Comparison of ENCODE assay signal across 7 cellular contexts in genomic region chr17:42928714-42929496, GRCh38. TPM values are rescaled to one million over a fixed set of nuclear protein-coding genes. Genes with fewer than 3 reads are reported as not detected.
DNase-seq lines count a peak whose midpoint lies in the region; ATAC-seq and TF ChIP-seq lines count a peak whose summit lies in the region.

No MANE protein-coding gene starts in this region.

- H3K27me3 ChIP-seq in Peyer's patch (no peaks in the 10 kb centered on the region), iPS DF 6.9 (ENCODE audit: control insufficient read depth, insufficient read depth, low read length) (no peaks in the 10 kb centered on the region)

- TF ChIP-seq CTCF in GM10248 (IDR thresholded peaks at IDR 0.05; ENCODE audit: control extremely low read depth, extremely low read depth, low read depth, missing control alignments) (peak; percentile 45), Peyer's patch (IDR thresholded peaks at IDR 0.05) (peak; percentile 41 to 82 (median 73))

- POLR2A ChIA-PET in GM10248 (lab: Yijun Ruan, JAX): no interaction called here

- H3K4me1 ChIP-seq in Peyer's patch (peaks cover 0 to 7% (median 2%) of the 10 kb centered on the region in 4 donors), iPS DF 6.9 (ENCODE audit: control insufficient read depth, insufficient read depth, low read length) (peaks cover 5% of the 10 kb centered on the region)

- no CpG with 5 or more reads among the region's 9 CpGs for WGBS in iPS DF 6.9 (ENCODE audit: insufficient coverage, insufficient read length)

- H3K4me3 ChIP-seq in Peyer's patch (no peak overlapping the region), iPS DF 6.9 (ENCODE audit: low read length) (no peak overlapping the region)

- H3K36me3 ChIP-seq in Peyer's patch (no peaks in the 10 kb centered on the region), iPS DF 6.9 (ENCODE audit: control insufficient read depth, insufficient read depth, low read length) (no peaks in the 10 kb centered on the region)

- CTCF ChIA-PET in GM10248 (lab: Yijun Ruan, JAX): interaction anchor here (0.8 to 2.2 kb wide), 15 partner anchors 8 to 351 kb away, joined by 3 to 7 read pairs (median 5); partner anchors contain the start of genes BECN1 and RPL27

- H3K27ac ChIP-seq in Peyer's patch: peak overlapping the region; percentile 16 to 64 (median 38)
- no peak overlapping the region for H3K27ac ChIP-seq in iPS DF 6.9 (ENCODE audit: low read length)

- DNase-seq in GM10248 (ENCODE audit: extremely low spot score) (peak; percentile 79), Peyer's patch (peak in 2 of 3 donors; percentile 23 to 59), astrocyte of the hippocampus (ENCODE audit: low read depth, low spot score) (peak; percentile 77), iPS DF 6.9 (ENCODE audit: low read depth, low spot score) (peak; percentile 74), smooth muscle cell of the brain vasculature (ENCODE audit: low read depth, low spot score) (peak; percentile 33), putamen (ENCODE audit: low spot score) (no peak)

- H3K9me3 ChIP-seq in Peyer's patch: no peaks in the 10 kb centered on the region
- H3K9me3 ChIP-seq in iPS DF 6.9 (ENCODE audit: control insufficient read depth, insufficient read depth, low read length): no peaks in the 10 kb centered on the region

- TF ChIP-seq POLR2A in Peyer's patch (IDR thresholded peaks at IDR 0.05): no peak

- peak; percentile 64 for ATAC-seq in HG03432 (IDR thresholded peaks at IDR 0.05; ENCODE audit: unreplicated experiment)

RNA-seq across cellular contexts. Expression of gene G6PC1, which starts 28.3 kb away (rescaled TPM):
- total RNA-seq in Peyer's patch: 10 to 100 TPM in 3 of 4 donors, 1 to 10 TPM in 1; 2.5 to 97.8 (median 66.0) TPM

RNA-seq across cellular contexts. Expression of gene AARSD1, which starts 35.3 kb away (rescaled TPM):
- total RNA-seq in Peyer's patch: 10 to 100 TPM; 12.6 to 33.5 (median 26.5) TPM

RNA-seq across cellular contexts. Expression of gene PTGES3L, which starts 51.0 kb away (rescaled TPM):
- 1 to 10 TPM in 3 of 4 donors, not detected in 1; 1.6 to 6.9 (median 5.5) TPM for total RNA-seq in Peyer's patch

RNA-seq across cellular contexts. Expression of gene RUNDC1, which starts 51.5 kb away (rescaled TPM):
- total RNA-seq in Peyer's patch: 10 to 100 TPM; 17.2 to 37.3 (median 26.9) TPM
